Comparison of ENCODE assay signal across 2 cellular contexts in the genomic region with DNA sequence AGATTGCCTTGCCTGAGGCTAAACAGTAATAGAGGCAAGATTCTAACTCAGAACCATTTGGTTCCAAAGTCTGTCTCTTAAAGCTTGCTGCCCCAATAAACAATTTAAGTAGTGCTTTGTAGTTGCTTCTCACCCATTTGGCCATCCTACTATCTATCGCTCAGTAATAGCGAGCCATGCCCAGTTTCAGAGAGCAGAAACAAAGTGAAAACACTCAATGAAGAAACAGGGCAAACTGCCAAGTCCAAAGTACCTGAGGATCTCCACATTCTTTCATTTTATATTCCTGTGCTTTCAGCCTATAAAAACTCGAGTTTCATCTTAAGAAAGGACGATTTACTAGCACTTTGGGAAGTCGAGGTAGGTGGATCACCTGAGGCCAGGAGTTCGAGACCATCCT.
TF ChIP-seq lines count a peak whose summit lies in the region.

No MANE protein-coding gene starts in this region.

TF ChIP-seq in IMR-90, 13 proteins besides CTCF, POLR2A, EP300 and RAD21:
- TF ChIP-seq RCOR1 (IDR thresholded peaks at IDR 0.05; ENCODE audit: insufficient replicate concordance, low read length) (no peak), SMC3 (IDR thresholded peaks at IDR 0.05; ENCODE audit: low read depth, low read length) (no peak)

TF ChIP-seq in endothelial cell of umbilical vein, 7 proteins besides CTCF, POLR2A, EP300 and RAD21:
- no peak for TF ChIP-seq FOS (IDR thresholded peaks at IDR 0.05; ENCODE audit: borderline replicate concordance, insufficient read depth, low read length)
- TF ChIP-seq MYC (IDR thresholded peaks at IDR 0.05; ENCODE audit: low read depth, low read length), result no peak
- TF ChIP-seq POLR2AphosphoS5 (IDR thresholded peaks at IDR 0.05; ENCODE audit: insufficient read depth, low read depth, low read length), result no peak
- TF ChIP-seq GATA2 (IDR thresholded peaks at IDR 0.05; ENCODE audit: insufficient read depth, insufficient read length, low read depth, low read length), result no peak
- TF ChIP-seq, protein P1, sequence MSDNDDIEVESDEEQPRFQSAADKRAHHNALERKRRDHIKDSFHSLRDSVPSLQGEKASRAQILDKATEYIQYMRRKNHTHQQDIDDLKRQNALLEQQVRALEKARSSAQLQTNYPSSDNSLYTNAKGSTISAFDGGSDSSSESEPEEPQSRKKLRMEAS (IDR thresholded peaks at IDR 0.05; ENCODE audit: insufficient read depth, insufficient read length), result no peak
- TF ChIP-seq JUN (IDR thresholded peaks at IDR 0.05; ENCODE audit: borderline replicate concordance, insufficient read depth, insufficient read length, low read depth), result no peak
- TF ChIP-seq EZH2 (IDR thresholded peaks at IDR 0.05; ENCODE audit: borderline replicate concordance, low read depth, low read length, severe bottlenecking), result no peak
